Comparison of ENCODE assay signal across 13 cellular contexts in genomic region chr7:151104411-151105235, GRCh38. TPM values are rescaled to one million over a fixed set of nuclear protein-coding genes. Genes with fewer than 3 reads are reported as not detected.
A peak's percentile ranks its signal among the peaks of the same experiment; 100 is the strongest.
DNase-seq lines count a peak whose midpoint lies in the region; FAIRE-seq and TF ChIP-seq lines count a peak whose summit lies in the region.
"Had no signal": no experiment of that assay in that cellular context is flagged by ENCODE, and none has a peak within 500 bp of the region (broad histone marks: within the 10 kb centered on the region; RNA-seq: fewer than 3 reads in every experiment).

No MANE protein-coding gene starts in this region.

- no peak overlapping the region for H4K91ac ChIP-seq in mesenchymal stem cell (ENCODE audit: low read length)

- H3K4me3 Mint-ChIP-seq in brain, result peak overlapping the region in 1 of 5 experiments; percentile 9

- no peak overlapping the region for H3K14ac ChIP-seq in mesenchymal stem cell (ENCODE audit: low read length in 2 of 2)

- no peak overlapping the region for H2BK120ac ChIP-seq in mesenchymal stem cell (ENCODE audit: low read depth, low read length)

- no peak overlapping the region for H2BK15ac ChIP-seq in mesenchymal stem cell (ENCODE audit: low read depth, poor library complexity, severe bottlenecking)

- H2AK5ac ChIP-seq in mesenchymal stem cell (ENCODE audit: low read length, severe bottlenecking), result no peak overlapping the region

- intact Hi-C loops in uterus (cut with DNase I; ENCODE audit: low total_unique reads), result no loop called here

- 78% methylated on average over 22 of the region's 23 CpGs for WGBS in mesenchymal stem cell

- no peak overlapping the region for H3K4ac ChIP-seq in mesenchymal stem cell (ENCODE audit: low read depth in 1 of 2, low read length in 2 of 2)

- H3K27me3 Mint-ChIP-seq in brain, result peaks cover 2% of the 10 kb centered on the region

- H3K4me1 Mint-ChIP-seq in brain, result peaks cover 10% of the 10 kb centered on the region

- no peak overlapping the region for H4K8ac ChIP-seq in mesenchymal stem cell (ENCODE audit: low read length)

- H3K23ac ChIP-seq in mesenchymal stem cell (ENCODE audit: low read length in 2 of 2), result no peak overlapping the region

- H3K79me1 ChIP-seq in mesenchymal stem cell (replicated peaks; ENCODE audit: low read length, poor library complexity, severe bottlenecking), result peaks cover 47% of the 10 kb centered on the region

- TF ChIP-seq CTCF in brain (conservative IDR thresholded peaks at IDR 0.05) (no peak), uterus (IDR thresholded peaks at IDR 0.05) (no peak)

- no peak overlapping the region for H3K4me2 ChIP-seq in mesenchymal stem cell (ENCODE audit: low read length, poor library complexity, severe bottlenecking)
- H3K4me2 ChIP-seq: KMS-11 had no signal

- no peak overlapping the region for H2AFZ ChIP-seq in mesenchymal stem cell (ENCODE audit: low read depth, low read length)

- H3K18ac ChIP-seq in mesenchymal stem cell (ENCODE audit: low read depth in 1 of 2, low read length in 2 of 2), result no peak overlapping the region

- peaks cover 3 to 28% of the 10 kb centered on the region in 2 experiments for H3K36me3 ChIP-seq in mesenchymal stem cell (ENCODE audit: control insufficient read depth in 1 of 2, insufficient read depth in 2 of 2, low read depth in 1 of 2, low read length in 2 of 2)
- no peaks in the 10 kb centered on the region for H3K36me3 ChIP-seq in uterus
- H3K36me3 ChIP-seq: cardiac muscle cell, tibial artery had no signal

- no peaks in the 10 kb centered on the region for H3K9me3 Mint-ChIP-seq in brain

- H3K4me3 ChIP-seq in mesenchymal stem cell (ENCODE audit: insufficient read depth in 1 of 2, low read depth in 1 of 2, low read length in 2 of 2), result no peak overlapping the region
- no peak overlapping the region for H3K4me3 ChIP-seq in uterus
- H3K4me3 ChIP-seq: cardiac muscle cell, lung, psoas muscle, tibial artery had no signal

- no peak overlapping the region for H2BK12ac ChIP-seq in mesenchymal stem cell (ENCODE audit: low read length in 2 of 2)

- TF ChIP-seq POLR2A in GM12891 (IDR thresholded peaks at IDR 0.05; ENCODE audit: low read depth, low read length) (no peak), uterus (IDR thresholded peaks at IDR 0.05) (no peak)

- H3K4me1 ChIP-seq in mesenchymal stem cell (ENCODE audit: control insufficient read depth, insufficient read depth, low read depth, low read length), result peaks cover 28% of the 10 kb centered on the region
- H3K4me1 ChIP-seq in uterus, result peaks cover 4 to 9% of the 10 kb centered on the region in 2 donors
- H3K4me1 ChIP-seq: psoas muscle had no signal

- H3K9ac ChIP-seq in mesenchymal stem cell (ENCODE audit: low read length), result peak overlapping the region; percentile 41
- H3K9ac ChIP-seq: KMS-11 had no signal

- H3K36me3 Mint-ChIP-seq in brain, result peaks cover 29% of the 10 kb centered on the region

- H3K9me3 ChIP-seq in mesenchymal stem cell (ENCODE audit: control insufficient read depth, low read length) (no peaks in the 10 kb centered on the region), uterus (no peaks in the 10 kb centered on the region)
- H3K9me3 ChIP-seq: psoas muscle, tibial artery had no signal

- H3K27ac Mint-ChIP-seq in brain, result peak overlapping the region in 3 of 5 experiments; percentile 22 to 71 (median 33)

- H3K27me3 ChIP-seq in mesenchymal stem cell (ENCODE audit: control insufficient read depth in 1 of 2, insufficient read depth in 1 of 2, low read length in 2 of 2) (no peaks in the 10 kb centered on the region), uterus (no peaks in the 10 kb centered on the region)
- H3K27me3 ChIP-seq: cardiac muscle cell, tibial artery had no signal

- FAIRE-seq in GM12891 (lab: Jason Lieb, UNC), result no peak
- FAIRE-seq: frontal cortex, RCC 7860 had no signal

- DNase-seq in GM12891 (ENCODE audit: insufficient read length, low spot score), result no peak
- DNase-seq in mesenchymal stem cell, result no peak
- DNase-seq in NCI-H1105 (lab: John Stamatoyannopoulos, UW), result no peak
- DNase-seq in NCI-H2081 treated with DMSO at 0.1 percent for 48 hours (lab: John Stamatoyannopoulos, UW), result no peak
- DNase-seq in uterus, result no peak
- DNase-seq: psoas muscle, tibial artery had no signal

- no peak overlapping the region for H2BK5ac ChIP-seq in mesenchymal stem cell (ENCODE audit: low read depth, low read length, poor library complexity, severe bottlenecking)

- H3K27ac ChIP-seq in mesenchymal stem cell (ENCODE audit: low read length, poor library complexity, severe bottlenecking) (no peak overlapping the region), uterus (peak overlapping the region in 1 of 2 donors; percentile 5)
- H3K27ac ChIP-seq: cardiac muscle cell, KMS-11, psoas muscle, tibial artery had no signal

TF ChIP-seq in GM12891, 5 proteins besides CTCF, POLR2A, EP300 and RAD21:
- TF ChIP-seq SPI1 (IDR thresholded peaks at IDR 0.05; ENCODE audit: low read depth, low read length) (0 out of 2 replicates have a peak, but pooled peaks have one; percentile 12), POU2F2 (IDR thresholded peaks at IDR 0.05; ENCODE audit: low read depth, low read length) (no peak)
TF ChIP-seq in GM12891: peak in this region for 1.

RNA-seq across cellular contexts. Expression of gene AGAP3, which starts 18.3 kb away (rescaled TPM):
- polyA plus RNA-seq in GM12891 (2012; ENCODE audit: low read depth, missing spikeins), result 21.4 TPM
- polyA plus RNA-seq in brain (ENCODE audit: insufficient read depth, low read depth, low replicate concordance), result 221 TPM
- polyA plus RNA-seq in mesenchymal stem cell (2013, experiment 1 of 2), result 55.8 TPM
- 53.0 TPM for polyA plus RNA-seq in mesenchymal stem cell (2013, experiment 2 of 2)
- total RNA-seq in uterus, result 100 to 1,000 TPM in 1 of 4 donors, 10 to 100 TPM in 3; 28.2 to 174 (median 53.2) TPM

RNA-seq across cellular contexts. Expression of gene TMUB1, which starts 21.3 kb away (rescaled TPM):
- 39.5 TPM for polyA plus RNA-seq in GM12891 (2012; ENCODE audit: low read depth, missing spikeins)
- 80.0 TPM for polyA plus RNA-seq in brain (ENCODE audit: insufficient read depth, low read depth, low replicate concordance)
- 56.8 TPM for polyA plus RNA-seq in mesenchymal stem cell (2013, experiment 1 of 2)
- 53.5 TPM for polyA plus RNA-seq in mesenchymal stem cell (2013, experiment 2 of 2)
- 10 to 100 TPM in 2 of 4 donors, 1 to 10 TPM in 2; 2.9 to 32.8 (median 8.6) TPM for total RNA-seq in uterus

RNA-seq across cellular contexts. Expression of gene FASTK, which starts 24.0 kb away (rescaled TPM):
- 58.3 TPM for polyA plus RNA-seq in GM12891 (2012; ENCODE audit: low read depth, missing spikeins)
- polyA plus RNA-seq in brain (ENCODE audit: insufficient read depth, low read depth, low replicate concordance), result 47.4 TPM
- 72.5 TPM for polyA plus RNA-seq in mesenchymal stem cell (2013, experiment 1 of 2)
- 69.4 TPM for polyA plus RNA-seq in mesenchymal stem cell (2013, experiment 2 of 2)
- total RNA-seq in uterus, result 10 to 100 TPM; 37.1 to 84.9 (median 52.4) TPM

RNA-seq across cellular contexts. Expression of gene SLC4A2, which starts 45.2 kb away (rescaled TPM):
- 34.9 TPM for polyA plus RNA-seq in GM12891 (2012; ENCODE audit: low read depth, missing spikeins)
- 84.5 TPM for polyA plus RNA-seq in brain (ENCODE audit: insufficient read depth, low read depth, low replicate concordance)
- polyA plus RNA-seq in mesenchymal stem cell (2013, experiment 1 of 2), result 140 TPM
- 133 TPM for polyA plus RNA-seq in mesenchymal stem cell (2013, experiment 2 of 2)
- total RNA-seq in uterus, result 100 to 1,000 TPM in 2 of 4 donors, 10 to 100 TPM in 2; 37.4 to 177 (median 88.6) TPM

RNA-seq across cellular contexts. Expression of gene CDK5, which starts 46.9 kb away (rescaled TPM):
- polyA plus RNA-seq in GM12891 (2012; ENCODE audit: low read depth, missing spikeins), result 14.4 TPM
- 45.3 TPM for polyA plus RNA-seq in brain (ENCODE audit: insufficient read depth, low read depth, low replicate concordance)
- 20.3 TPM for polyA plus RNA-seq in mesenchymal stem cell (2013, experiment 1 of 2)
- polyA plus RNA-seq in mesenchymal stem cell (2013, experiment 2 of 2), result 21.3 TPM
- total RNA-seq in uterus, result 1 to 10 TPM in 3 of 4 donors, under 1 TPM in 1; 0.51 to 9.3 (median 2.7) TPM
